Comparison of ENCODE assay signal across 22 cellular contexts in the genomic region with DNA sequence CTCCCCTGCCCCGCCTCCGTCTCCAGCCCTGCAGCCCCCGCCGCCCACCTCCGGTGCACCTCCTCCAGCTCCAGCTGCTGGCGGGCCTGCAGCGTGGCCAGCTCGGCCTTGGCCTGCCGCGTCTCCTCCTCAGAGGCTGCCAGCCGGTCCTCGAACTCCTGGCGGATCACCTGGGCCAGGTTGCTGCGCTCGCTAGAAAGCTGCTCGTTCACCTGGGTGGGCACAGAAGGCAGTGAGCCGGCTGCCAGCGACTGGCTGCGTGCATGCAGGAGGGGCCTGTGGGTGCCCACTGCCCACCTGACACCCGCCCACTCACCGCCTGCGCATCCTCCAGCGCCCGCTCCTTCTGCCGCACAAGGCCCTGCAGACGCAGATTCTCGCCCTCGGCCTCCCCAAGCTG. TPM values are rescaled to one million over a fixed set of nuclear protein-coding genes. Genes with fewer than 3 reads are reported as not detected.
"Had no signal": no experiment of that assay in that cellular context is flagged by ENCODE, and none has a peak within 500 bp of the region (broad histone marks: within the 10 kb centered on the region; RNA-seq: fewer than 3 reads in every experiment).

No MANE protein-coding gene starts in this region.

- H3K9me3 ChIP-seq: SJCRH30 had no signal

- H3K4me2 ChIP-seq: KMS-11 had no signal

- H3K27me3 ChIP-seq: SJCRH30 had no signal

- H3K9ac ChIP-seq: KMS-11 had no signal

- H3K4me3 ChIP-seq: SJCRH30 had no signal

- DNase-seq: IMR-90, Kasumi-1, MM.1S, NCI-H1092 treated with DMSO at 0.1 percent for 48 hours, NCI-H1436, NCI-H187, NCI-H2029, NCI-H2081 treated with DMSO at 0.1 percent for 48 hours, NCI-H2171, NCI-H226, NCI-H446, NCI-H510A, NCI-H524 treated with DMSO at 0.1 percent for 48 hours, NCI-H69, NCI-H774, RPMI8226, SHP77 treated with DMSO at 0.1 percent for 48 hours, SJCRH30 had no signal

- H3K4me1 ChIP-seq: SJCRH30 had no signal

- H3K27ac ChIP-seq: KMS-11, SJCRH30 had no signal

- FAIRE-seq: RCC 7860 had no signal

RNA-seq across cellular contexts. Expression of a gene that starts 24.6 kb away (rescaled TPM):
- total RNA-seq: M059J had no signal

RNA-seq across cellular contexts. Expression of a gene that starts 25.3 kb away (rescaled TPM):
- total RNA-seq: HT-29, IMR-90, M059J had no signal
- polyA plus RNA-seq: IMR-90 had no signal
